26 cellular contexts compared by ENCODE assay signal in genomic region chr5:140764177-140765020, GRCh38. TPM values are rescaled to one million over a fixed set of nuclear protein-coding genes. Genes with fewer than 3 reads are reported as not detected.
"Had no signal": no experiment of that assay in that cellular context is flagged by ENCODE, and none has a peak within 500 bp of the region (broad histone marks: within the 10 kb centered on the region; RNA-seq: fewer than 3 reads in every experiment).

No MANE protein-coding gene starts in this region.

- H3K27ac Mint-ChIP-seq: activated CD4-positive, alpha-beta memory T cell treated with anti-CD3 and anti-CD28 coated beads, Interleukin-2, amount 10 ng/mL, durations not matched to agents 7 days and 5 days; activated naive CD8-positive, alpha-beta T cell; activated T-cell treated with anti-CD3 and anti-CD28 coated beads, Interleukin-2, amount 50 U/mL, for 24 hours; memory B cell; natural killer cell; stimulated activated naive B cell treated with anti-CD40 and anti-IgM and Interleukin-4, amounts not matched to agents 10 μg/mL and 1 μg/mL and 100 μg/mL, for 72 hours; WTC11 had no signal

- H3K36me3 ChIP-seq: brain microvascular endothelial cell, tibial nerve, vagina had no signal

- H3K4me3 Mint-ChIP-seq: activated CD4-positive, alpha-beta memory T cell treated with anti-CD3 and anti-CD28 coated beads, Interleukin-2, amount 10 ng/mL, durations not matched to agents 7 days and 5 days; activated naive CD8-positive, alpha-beta T cell; activated T-cell treated with anti-CD3 and anti-CD28 coated beads, Interleukin-2, amount 50 U/mL, for 24 hours; memory B cell; natural killer cell; stimulated activated naive B cell treated with anti-CD40 and anti-IgM and Interleukin-4, amounts not matched to agents 10 μg/mL and 1 μg/mL and 100 μg/mL, for 72 hours; WTC11 had no signal

- H3K4me3 ChIP-seq: left ventricle myocardium inferior, tibial nerve, vagina had no signal

- FAIRE-seq: keratinocyte, TTC549 had no signal

- H3K27me3 Mint-ChIP-seq: activated CD4-positive, alpha-beta memory T cell treated with anti-CD3 and anti-CD28 coated beads, Interleukin-2, amount 10 ng/mL, durations not matched to agents 7 days and 5 days; activated T-cell treated with anti-CD3 and anti-CD28 coated beads, Interleukin-2, amount 50 U/mL, for 24 hours; memory B cell; stimulated activated naive B cell treated with anti-CD40 and anti-IgM and Interleukin-4, amounts not matched to agents 10 μg/mL and 1 μg/mL and 100 μg/mL, for 72 hours had no signal

- DNase-seq: activated CD4-positive, alpha-beta memory T cell treated with anti-CD3 and anti-CD28 coated beads, Interleukin-2, amount 10 ng/mL, durations not matched to agents 7 days and 5 days; activated CD4-positive, alpha-beta T cell treated with anti-CD3 and anti-CD28 coated beads for 4 hours; activated effector memory CD4-positive, alpha-beta T cell treated with anti-CD3 and anti-CD28 coated beads, Interleukin-2, amount 50 U/mL, for 16 hours; activated T-cell treated with anti-CD3 and anti-CD28 coated beads, Interleukin-2, amount 50 U/mL, for 24 hours; amygdala; brain microvascular endothelial cell; cerebellar nuclear complex; hippocampal formation; left ventricle myocardium inferior; natural killer cell; posterior cingulate gyrus; stimulated activated CD4-positive, alpha-beta T cell treated with anti-CD3 and anti-CD28 coated beads, Interleukin-2, amount 100 ng/mL, for 48 hours; stimulated activated naive B cell treated with anti-CD40 and anti-IgM and Interleukin-4, amounts not matched to agents 10 μg/mL and 1 μg/mL and 100 μg/mL, for 72 hours; substantia nigra had no signal

- ATAC-seq: natural killer cell; stimulated activated naive B cell treated with anti-CD40 and anti-IgM and Interleukin-4, amounts not matched to agents 10 μg/mL and 1 μg/mL and 100 μg/mL, for 72 hours; WTC11 had no signal

- H3K27me3 ChIP-seq: brain microvascular endothelial cell, tibial nerve, vagina had no signal

- H3K27ac ChIP-seq: brain microvascular endothelial cell, left ventricle myocardium inferior, tibial nerve, vagina had no signal

- H3K4me1 ChIP-seq: left ventricle myocardium inferior, tibial nerve, vagina had no signal

- H3K4me1 Mint-ChIP-seq: activated CD4-positive, alpha-beta memory T cell treated with anti-CD3 and anti-CD28 coated beads, Interleukin-2, amount 10 ng/mL, durations not matched to agents 7 days and 5 days; memory B cell; natural killer cell; stimulated activated naive B cell treated with anti-CD40 and anti-IgM and Interleukin-4, amounts not matched to agents 10 μg/mL and 1 μg/mL and 100 μg/mL, for 72 hours; WTC11 had no signal

RNA-seq across cellular contexts. Expression of gene PCDHA1, which starts 21.5 kb away (rescaled TPM):
- total RNA-seq: activated CD4-positive, alpha-beta memory T cell treated with anti-CD3 and anti-CD28 coated beads, Interleukin-2, amount 10 ng/mL, durations not matched to agents 7 days and 5 days; dermis microvascular lymphatic vessel endothelial cell; epithelial cell of proximal tubule; left ventricle myocardium inferior; natural killer cell; skeletal muscle tissue; T-helper 2 cell treated with Interferon-gamma antibody and Interleukin-4, amounts not matched to agents 100 ng/mL and 5 ng/mL, for 36 hours; tibial nerve; vagina had no signal

RNA-seq across cellular contexts. Expression of gene PCDHA2, which starts 30.3 kb away (rescaled TPM):
- total RNA-seq: activated CD4-positive, alpha-beta memory T cell treated with anti-CD3 and anti-CD28 coated beads, Interleukin-2, amount 10 ng/mL, durations not matched to agents 7 days and 5 days; dermis microvascular lymphatic vessel endothelial cell; epithelial cell of proximal tubule; glomerular endothelial cell; left ventricle myocardium inferior; natural killer cell; T-helper 2 cell treated with Interferon-gamma antibody and Interleukin-4, amounts not matched to agents 100 ng/mL and 5 ng/mL, for 36 hours; vagina had no signal
- polyA plus RNA-seq: keratinocyte had no signal

RNA-seq across cellular contexts. Expression of gene PCDHA3, which starts 36.5 kb away (rescaled TPM):
- total RNA-seq: activated CD4-positive, alpha-beta memory T cell treated with anti-CD3 and anti-CD28 coated beads, Interleukin-2, amount 10 ng/mL, durations not matched to agents 7 days and 5 days; left ventricle myocardium inferior; natural killer cell; skeletal muscle tissue; T-helper 2 cell treated with Interferon-gamma antibody and Interleukin-4, amounts not matched to agents 100 ng/mL and 5 ng/mL, for 36 hours had no signal

RNA-seq across cellular contexts. Expression of gene PCDHA4, which starts 42.5 kb away (rescaled TPM):
- total RNA-seq: activated CD4-positive, alpha-beta memory T cell treated with anti-CD3 and anti-CD28 coated beads, Interleukin-2, amount 10 ng/mL, durations not matched to agents 7 days and 5 days; natural killer cell; T-helper 2 cell treated with Interferon-gamma antibody and Interleukin-4, amounts not matched to agents 100 ng/mL and 5 ng/mL, for 36 hours had no signal

RNA-seq across cellular contexts. Expression of gene PCDHA5, which starts 57.0 kb away (rescaled TPM):
- total RNA-seq: activated CD4-positive, alpha-beta memory T cell treated with anti-CD3 and anti-CD28 coated beads, Interleukin-2, amount 10 ng/mL, durations not matched to agents 7 days and 5 days; epithelial cell of proximal tubule; left ventricle myocardium inferior; natural killer cell; skeletal muscle tissue; T-helper 2 cell treated with Interferon-gamma antibody and Interleukin-4, amounts not matched to agents 100 ng/mL and 5 ng/mL, for 36 hours had no signal
- polyA plus RNA-seq: keratinocyte had no signal
